ENCODE assay signal across 20 cellular contexts in genomic region chr5:27458318-27458717, GRCh38.
"Had no signal": no experiment of that assay in that cellular context is flagged by ENCODE, and none has a peak within 500 bp of the region (broad histone marks: within the 10 kb centered on the region; RNA-seq: fewer than 3 reads in every experiment).

No MANE protein-coding gene starts in this region.

- H3K27ac ChIP-seq: brain microvascular endothelial cell, dorsolateral prefrontal cortex, spleen, thoracic aorta, upper lobe of right lung had no signal

- H3K27me3 Mint-ChIP-seq: activated CD4-positive, alpha-beta T cell treated with anti-CD3 and anti-CD28 coated beads, Interleukin-2, amount 10 ng/mL, durations not matched to agents 24 days and 14 days; activated naive CD8-positive, alpha-beta T cell treated with anti-CD3 and anti-CD28 coated beads, Interleukin-2, amount 50 U/mL, for 24 hours; activated T-cell treated with anti-CD3 and anti-CD28 coated beads, Interleukin-2, amount 50 U/mL, for 24 hours; stimulated activated naive B cell treated with anti-CD40 and anti-IgM and Interleukin-4, amounts not matched to agents 10 μg/mL and 1 μg/mL and 100 μg/mL, for 72 hours had no signal

- H3K4me3 Mint-ChIP-seq: activated CD4-positive, alpha-beta T cell treated with anti-CD3 and anti-CD28 coated beads, Interleukin-2, amount 10 ng/mL, durations not matched to agents 24 days and 14 days; activated CD8-positive, alpha-beta T cell treated with anti-CD3 and anti-CD28 coated beads, Interleukin-2, amount 10 ng/mL, durations not matched to agents 7 days and 5 days; activated naive CD4-positive, alpha-beta T cell treated with anti-CD3 and anti-CD28 coated beads for 36 hours; activated naive CD8-positive, alpha-beta T cell treated with anti-CD3 and anti-CD28 coated beads, Interleukin-2, amount 50 U/mL, for 24 hours; activated T-cell treated with anti-CD3 and anti-CD28 coated beads, Interleukin-2, amount 50 U/mL, for 24 hours; stimulated activated naive B cell treated with anti-CD40 and anti-IgM and Interleukin-4, amounts not matched to agents 10 μg/mL and 1 μg/mL and 100 μg/mL, for 72 hours had no signal

- H3K4me3 ChIP-seq: dorsolateral prefrontal cortex, spleen, thoracic aorta, upper lobe of right lung had no signal

- H3K9me3 ChIP-seq: thoracic aorta, upper lobe of right lung had no signal

- DNase-seq: activated CD4-positive, alpha-beta T cell treated with anti-CD3 and anti-CD28 coated beads, Interleukin-2, amount 10 ng/mL, durations not matched to agents 24 days and 14 days; activated CD4-positive, CD25-positive, alpha-beta regulatory T cell; activated CD8-positive, alpha-beta T cell treated with anti-CD3 and anti-CD28 coated beads, Interleukin-2, amount 10 ng/mL, durations not matched to agents 7 days and 5 days; activated naive CD4-positive, alpha-beta T cell treated with anti-CD3 and anti-CD28 coated beads for 36 hours; activated naive CD8-positive, alpha-beta T cell treated with anti-CD3 and anti-CD28 coated beads, Interleukin-2, amount 50 U/mL, for 24 hours; activated T-cell treated with anti-CD3 and anti-CD28 coated beads, Interleukin-2, amount 50 U/mL, for 24 hours; anterior cingulate cortex; brain microvascular endothelial cell; central memory CD4-positive, alpha-beta T cell; dorsolateral prefrontal cortex; left ventricle myocardium superior; occipital lobe; posterior cingulate gyrus; retina; spleen; stimulated activated CD4-positive, alpha-beta T cell treated with anti-CD3 and anti-CD28 coated beads, Interleukin-4, amount 100 ng/mL, for 4 hours; stimulated activated naive B cell treated with anti-CD40 and anti-IgM and Interleukin-4, amounts not matched to agents 10 μg/mL and 1 μg/mL and 100 μg/mL, for 72 hours; upper lobe of right lung had no signal

- H3K27me3 ChIP-seq: brain microvascular endothelial cell, dorsolateral prefrontal cortex, spleen, upper lobe of right lung had no signal

- H3K36me3 Mint-ChIP-seq: stimulated activated naive B cell treated with anti-CD40 and anti-IgM and Interleukin-4, amounts not matched to agents 10 μg/mL and 1 μg/mL and 100 μg/mL, for 72 hours had no signal

- H3K4me1 ChIP-seq: spleen, upper lobe of right lung had no signal

- ATAC-seq: activated CD8-positive, alpha-beta T cell treated with anti-CD3 and anti-CD28 coated beads, Interleukin-2, amount 10 ng/mL, durations not matched to agents 7 days and 5 days; activated naive CD8-positive, alpha-beta T cell treated with anti-CD3 and anti-CD28 coated beads, Interleukin-2, amount 50 U/mL, for 24 hours; left ventricle myocardium superior; stimulated activated naive B cell treated with anti-CD40 and anti-IgM and Interleukin-4, amounts not matched to agents 10 μg/mL and 1 μg/mL and 100 μg/mL, for 72 hours; upper lobe of right lung had no signal

- H3K27ac Mint-ChIP-seq: activated CD4-positive, alpha-beta T cell treated with anti-CD3 and anti-CD28 coated beads, Interleukin-2, amount 10 ng/mL, durations not matched to agents 24 days and 14 days; activated CD8-positive, alpha-beta T cell treated with anti-CD3 and anti-CD28 coated beads, Interleukin-2, amount 10 ng/mL, durations not matched to agents 7 days and 5 days; activated naive CD4-positive, alpha-beta T cell treated with anti-CD3 and anti-CD28 coated beads for 36 hours; activated naive CD8-positive, alpha-beta T cell treated with anti-CD3 and anti-CD28 coated beads, Interleukin-2, amount 50 U/mL, for 24 hours; activated T-cell treated with anti-CD3 and anti-CD28 coated beads, Interleukin-2, amount 50 U/mL, for 24 hours; activated T-helper 2 cell treated with anti-CD3 and anti-CD28 coated beads, Interferon-gamma antibody, Interleukin-2, Interleukin-4, amounts not matched to agents 10 μg/mL and 5 μg/mL and 100 μg/mL, durations not matched to agents 14 hours and 24 hours and 36 hours; stimulated activated naive B cell treated with anti-CD40 and anti-IgM and Interleukin-4, amounts not matched to agents 10 μg/mL and 1 μg/mL and 100 μg/mL, for 72 hours had no signal

- H3K4me1 Mint-ChIP-seq: activated CD4-positive, alpha-beta T cell treated with anti-CD3 and anti-CD28 coated beads, Interleukin-2, amount 10 ng/mL, durations not matched to agents 24 days and 14 days; activated naive CD8-positive, alpha-beta T cell treated with anti-CD3 and anti-CD28 coated beads, Interleukin-2, amount 50 U/mL, for 24 hours; stimulated activated naive B cell treated with anti-CD40 and anti-IgM and Interleukin-4, amounts not matched to agents 10 μg/mL and 1 μg/mL and 100 μg/mL, for 72 hours had no signal

- H3K36me3 ChIP-seq: brain microvascular endothelial cell, spleen, thoracic aorta, upper lobe of right lung had no signal
